In genomic region chr1:267815-268214, GRCh38 we compare ENCODE assay signal across 8 cellular contexts.
A peak's percentile ranks its signal among the peaks of the same experiment; 100 is the strongest.
DNase-seq lines count a peak whose midpoint lies in the region; TF ChIP-seq lines count a peak whose summit lies in the region.
"Not testable (repeated sequence)": the region's sequence is repeated elsewhere in the genome, so short reads cannot be mapped to it uniquely, and the experiment has no call there.

No MANE protein-coding gene starts in this region.

- not testable (repeated sequence) for H3K36me3 ChIP-seq in effector memory CD4-positive, alpha-beta T cell (ENCODE audit: control insufficient read depth, insufficient read depth, low read length)

- intact Hi-C loops in CD14-positive monocyte (cut with micrococcal nuclease) = not testable (repeated sequence)

- H3K27ac ChIP-seq in effector memory CD4-positive, alpha-beta T cell (ENCODE audit: insufficient read depth, low read length, poor library complexity, severe bottlenecking) = not testable (repeated sequence)

- H3K36me3 Mint-ChIP-seq in CD14-positive monocyte = not testable (repeated sequence)

- not testable (repeated sequence) for H3K9me3 Mint-ChIP-seq in CD14-positive monocyte

- H3K4me1 ChIP-seq in effector memory CD4-positive, alpha-beta T cell (ENCODE audit: control insufficient read depth, insufficient read depth, low read length, poor library complexity, severe bottlenecking) = not testable (repeated sequence)

- H3K4me3 ChIP-seq in effector memory CD4-positive, alpha-beta T cell (ENCODE audit: insufficient read depth, low read depth, low read length, poor library complexity, severe bottlenecking) = not testable (repeated sequence)

- not testable (repeated sequence) for H3K9me3 ChIP-seq in effector memory CD4-positive, alpha-beta T cell (ENCODE audit: control insufficient read depth, low read length)

- not testable (repeated sequence) for H3K4me1 Mint-ChIP-seq in CD14-positive monocyte

- not testable (repeated sequence) for H3K4me3 Mint-ChIP-seq in CD14-positive monocyte

- DNase-seq in CD14-positive monocyte (ENCODE audit: low spot score) (peak; percentile 64), HT-29 (ENCODE audit: low spot score) (peak; percentile 34), T-helper 9 cell (peak; percentile 44), iris pigment epithelial cell (ENCODE audit: low read depth) (peak; percentile 54), pons (ENCODE audit: low spot score) (peak; percentile 28)
- DNase-seq in activated T-helper 9 cell treated with anti-CD3 and anti-CD28 coated beads, Interleukin-2, amount 50 U/mL, for 16 hours (ENCODE audit: low read depth) = peak; percentile 24
- peak; percentile 23 to 42 (median 29) for DNase-seq in effector memory CD4-positive, alpha-beta T cell
- peak; percentile 40 to 61 for DNase-seq in stimulated activated CD8-positive, alpha-beta memory T cell treated with anti-CD3 and anti-CD28 coated beads, Interleukin-15, amount 100 ng/mL, for 48 hours (ENCODE audit: low read depth in 2 of 2)

- peak; percentile 53 for TF ChIP-seq CTCF in CD14-positive monocyte (IDR thresholded peaks at IDR 0.05)

- H3K27me3 ChIP-seq in effector memory CD4-positive, alpha-beta T cell (replicated peaks; ENCODE audit: control insufficient read depth, insufficient read depth, low read length, poor library complexity, severe bottlenecking) = not testable (repeated sequence)

- peak overlapping the region in 1 of 7 donors; percentile 45 for H3K27ac Mint-ChIP-seq in CD14-positive monocyte

- not testable (repeated sequence) for H3K27me3 Mint-ChIP-seq in CD14-positive monocyte (ENCODE audit: low read depth in 3 of 3)
